In genomic region chr4:2800691-2801596, GRCh38 we compare ENCODE assay signal across 8 cellular contexts.
DNase-seq lines count a peak whose midpoint lies in the region; ATAC-seq and TF ChIP-seq lines count a peak whose summit lies in the region.

No MANE protein-coding gene starts in this region.

- H3K27ac Mint-ChIP-seq in stimulated activated naive B cell treated with anti-CD40 and anti-IgM and Interleukin-4, amounts not matched to agents 10 μg/mL and 1 μg/mL and 100 μg/mL, for 72 hours, result peak overlapping the region; percentile 90

- no peaks in the 10 kb centered on the region for H3K36me3 ChIP-seq in NT2/D1 (ENCODE audit: insufficient read depth, insufficient read length, low read length)

- peak; percentile 40 for TF ChIP-seq POLR2A in GM19099 (IDR thresholded peaks at IDR 0.05; ENCODE audit: extremely low read depth, insufficient read length, low read depth)

- ATAC-seq in stimulated activated naive B cell treated with anti-CD40 and anti-IgM and Interleukin-4, amounts not matched to agents 10 μg/mL and 1 μg/mL and 100 μg/mL, for 72 hours (replicated peaks), result peak; percentile 75 to 77

- H3K36me3 Mint-ChIP-seq in stimulated activated naive B cell treated with anti-CD40 and anti-IgM and Interleukin-4, amounts not matched to agents 10 μg/mL and 1 μg/mL and 100 μg/mL, for 72 hours, result peaks cover 2 to 10% of the 10 kb centered on the region in 2 donors

- peak overlapping the region; percentile 87 to 93 for H3K4me3 Mint-ChIP-seq in stimulated activated naive B cell treated with anti-CD40 and anti-IgM and Interleukin-4, amounts not matched to agents 10 μg/mL and 1 μg/mL and 100 μg/mL, for 72 hours

- H3K27me3 ChIP-seq in NT2/D1 (ENCODE audit: insufficient read depth, insufficient read length), result no peaks in the 10 kb centered on the region

- H3K4me1 Mint-ChIP-seq in stimulated activated naive B cell treated with anti-CD40 and anti-IgM and Interleukin-4, amounts not matched to agents 10 μg/mL and 1 μg/mL and 100 μg/mL, for 72 hours, result peaks cover 64 to 92% of the 10 kb centered on the region in 2 donors

- DNase-seq in AG10803 (ENCODE audit: low read depth) (peak; percentile 44), NT2/D1 (ENCODE audit: low read depth, low spot score) (no peak), brain pericyte (ENCODE audit: low read depth, low spot score) (peak; percentile 84), left kidney (ENCODE audit: low read depth, low spot score) (peak; percentile 87), cerebellar nuclear complex (lab: John Stamatoyannopoulos, UW) (no peak), NCI-H2227 (lab: John Stamatoyannopoulos, UW; ENCODE audit: unreplicated experiment) (no peak)
- peak; percentile 72 for DNase-seq in stimulated activated naive B cell treated with anti-CD40 and anti-IgM and Interleukin-4, amounts not matched to agents 10 μg/mL and 1 μg/mL and 100 μg/mL, for 72 hours

- H3K9me3 Mint-ChIP-seq in stimulated activated naive B cell treated with anti-CD40 and anti-IgM and Interleukin-4, amounts not matched to agents 10 μg/mL and 1 μg/mL and 100 μg/mL, for 72 hours, result no peaks in the 10 kb centered on the region

- H3K27me3 Mint-ChIP-seq in stimulated activated naive B cell treated with anti-CD40 and anti-IgM and Interleukin-4, amounts not matched to agents 10 μg/mL and 1 μg/mL and 100 μg/mL, for 72 hours, result no peaks in the 10 kb centered on the region

- H3K9me3 ChIP-seq in NT2/D1 (ENCODE audit: insufficient read depth, low read length), result no peaks in the 10 kb centered on the region

- H3K4me3 ChIP-seq in AG10803 (ENCODE audit: low read length) (peak overlapping the region; percentile 12; the same call in 1 of the 2 replicates), NT2/D1 (ENCODE audit: insufficient read length, low read depth) (peak overlapping the region; percentile 13)

- H3K4me1 ChIP-seq in NT2/D1 (ENCODE audit: insufficient read depth, insufficient read length), result peaks cover 34% of the 10 kb centered on the region

- TF ChIP-seq CTCF in AG10803 (conservative IDR thresholded peaks at IDR 0.05; ENCODE audit: low read length), result no peak

- peak overlapping the region; percentile 66 for H3K9ac ChIP-seq in NT2/D1 (ENCODE audit: insufficient read length, low read depth)

Comparison
In these comparisons a context has a peak if more than half of its experiments do, and no peak if none do; other contexts are left out.
1. DNase-seq: peak in AG10803 (single experiment), brain pericyte (single experiment), left kidney (single experiment) and stimulated activated naive B cell treated with anti-CD40 and anti-IgM and Interleukin-4, amounts not matched to agents 10 μg/mL and 1 μg/mL and 100 μg/mL, for 72 hours (single experiment); none in NT2/D1 (single experiment), cerebellar nuclear complex (0 of 2) and NCI-H2227 (single experiment).